In genomic region chr19:52007805-52008557, GRCh38 we compare ENCODE assay signal across 1 cellular context.
TF ChIP-seq lines count a peak whose summit lies in the region.

TSS of gene ZNF615 (minus strand) at chr19:52008211. CDS start at chr19:52003711, 4,500 bp downstream.

TF ChIP-seq in HEK293, 187 proteins besides CTCF, POLR2A, EP300 and RAD21 (continued from another document):
- TF ChIP-seq ZBTB10 (tag by site-specific recombination; IDR thresholded peaks at IDR 0.05) (peak; percentile 70), ZNF670 (tag by site-specific recombination; IDR thresholded peaks at IDR 0.05; ENCODE audit: low read depth) (no peak), SCRT1 (tag by site-specific recombination; IDR thresholded peaks at IDR 0.05; ENCODE audit: borderline replicate concordance) (no peak), ZNF701 (tag by site-specific recombination; IDR thresholded peaks at IDR 0.05) (no peak), ZNF660 (tag by site-specific recombination; IDR thresholded peaks at IDR 0.05) (0 out of 2 replicates have a peak, but pooled peaks have one; percentile 54), PATZ1 (tag by site-specific recombination; IDR thresholded peaks at IDR 0.05) (peak; percentile 38; the same call in 1 of the 2 replicates), WT1 (tag by site-specific recombination; IDR thresholded peaks at IDR 0.05) (no peak), ZSCAN4 (tag by site-specific recombination; IDR thresholded peaks at IDR 0.05) (peak; percentile 41; the same call in 1 of the 2 replicates), SP3 (tag by site-specific recombination; IDR thresholded peaks at IDR 0.05) (peak; percentile 71), ZNF114 (tag by site-specific recombination; IDR thresholded peaks at IDR 0.05) (no peak), TCF7L2 (IDR thresholded peaks at IDR 0.05; ENCODE audit: borderline replicate concordance, low read depth, low read length) (peak; percentile 88; the same call in 1 of the 2 replicates), PRDM10 (tag by site-specific recombination; IDR thresholded peaks at IDR 0.05) (0 out of 2 replicates have a peak, but pooled peaks have one; percentile 47), YY1 (tag by site-specific recombination; IDR thresholded peaks at IDR 0.05) (peak; percentile 98), KLF9 (tag by site-specific recombination; IDR thresholded peaks at IDR 0.05; ENCODE audit: low read depth) (peak; percentile 12; the same call in 1 of the 2 replicates), ZBTB48 (tag by site-specific recombination; IDR thresholded peaks at IDR 0.05) (peak; percentile 13; the same call in 1 of the 2 replicates), GLIS2 (tag by site-specific recombination; IDR thresholded peaks at IDR 0.05) (peak; percentile 62), GLIS1 (tag by site-specific recombination; IDR thresholded peaks at IDR 0.05) (peak; percentile 78), ZNF335 (tag by site-specific recombination; conservative IDR thresholded peaks at IDR 0.05) (peak; percentile 100), MZF1 (tag by site-specific recombination; IDR thresholded peaks at IDR 0.05; ENCODE audit: borderline replicate concordance) (0 out of 2 replicates have a peak, but pooled peaks have one; percentile 11), ZNF26 (tag by site-specific recombination; IDR thresholded peaks at IDR 0.05) (no peak), ZBTB26 (tag by site-specific recombination; optimal IDR thresholded peaks at IDR 0.05) (peak; percentile 20), EGR2 (tag by site-specific recombination; IDR thresholded peaks at IDR 0.05; ENCODE audit: low read depth) (0 out of 2 replicates have a peak, but pooled peaks have one; percentile 5), ZNF510 (tag by site-specific recombination; IDR thresholded peaks at IDR 0.05; ENCODE audit: insufficient replicate concordance) (no peak), ZBTB11 (tag by site-specific recombination; conservative IDR thresholded peaks at IDR 0.05; ENCODE audit: low read depth) (0 out of 2 replicates have a peak, but pooled peaks have one; percentile 26), ZFP37 (tag by site-specific recombination; IDR thresholded peaks at IDR 0.05) (peak; percentile 80; the same call in 1 of the 2 replicates), ZNF324 (tag by site-specific recombination; IDR thresholded peaks at IDR 0.05) (no peak), ZNF518A (tag by site-specific recombination; conservative IDR thresholded peaks at IDR 0.05; ENCODE audit: low read depth) (peak; percentile 66), ZNF843 (tag by site-specific recombination; IDR thresholded peaks at IDR 0.05) (peak; percentile 11; the same call in 1 of the 2 replicates), ZNF600 (tag by site-specific recombination; IDR thresholded peaks at IDR 0.05) (no peak), ZNF707 (tag by site-specific recombination; IDR thresholded peaks at IDR 0.05) (no peak)
TF ChIP-seq in HEK293: peak in this region for 31.
